15 cellular contexts compared by ENCODE assay signal in the genomic region with DNA sequence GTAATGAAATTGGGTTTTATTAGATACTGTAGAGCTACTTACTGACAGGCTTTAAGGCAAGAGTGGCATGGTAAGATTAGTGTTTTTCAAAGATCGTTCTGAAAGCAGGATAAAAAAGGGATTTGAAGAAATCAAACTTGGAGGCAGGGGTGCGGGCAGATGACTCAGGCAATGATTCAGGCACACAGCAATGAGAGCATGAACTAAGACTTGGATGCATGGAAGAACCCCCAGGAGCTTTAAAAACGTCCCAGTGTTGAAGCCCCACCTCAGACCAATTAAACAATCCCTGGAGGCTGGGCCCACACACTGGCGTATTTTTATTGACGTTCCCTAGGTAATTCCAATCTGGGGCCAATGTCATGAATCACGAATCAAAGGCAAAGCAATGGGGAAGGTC.
DNase-seq lines count a peak whose midpoint lies in the region; ATAC-seq and TF ChIP-seq lines count a peak whose summit lies in the region.
"Had no signal": no experiment of that assay in that cellular context is flagged by ENCODE, and none has a peak within 500 bp of the region (broad histone marks: within the 10 kb centered on the region; RNA-seq: fewer than 3 reads in every experiment).

No MANE protein-coding gene starts in this region.

- H3K9ac ChIP-seq in IMR-90 (ENCODE audit: low read depth, low read length): no peak overlapping the region
- H3K9ac ChIP-seq in mesenchymal stem cell (ENCODE audit: low read length): peak overlapping the region; percentile 48

- H3K79me1 ChIP-seq in IMR-90 (ENCODE audit: low read depth in 1 of 2, low read length in 2 of 2) (no peaks in the 10 kb centered on the region), mesenchymal stem cell (replicated peaks; ENCODE audit: low read length, poor library complexity, severe bottlenecking) (no peaks in the 10 kb centered on the region)

- H4K8ac ChIP-seq in IMR-90 (ENCODE audit: low read depth in 2 of 2, low read length in 2 of 2): no peak overlapping the region
- no peak overlapping the region for H4K8ac ChIP-seq in mesenchymal stem cell (ENCODE audit: low read length)

- peak overlapping the region; percentile 36 for H2BK5ac ChIP-seq in IMR-90 (ENCODE audit: low read depth, low read length, poor library complexity, severe bottlenecking)
- H2BK5ac ChIP-seq in mesenchymal stem cell (ENCODE audit: low read depth, low read length, poor library complexity, severe bottlenecking): no peak overlapping the region

- dilution Hi-C loops in IMR-90 (cut with HindIII; ENCODE audit: low sequenced_read_pairs, unreplicated experiment): no loop called here

- H3K4ac ChIP-seq in IMR-90 (ENCODE audit: low read depth, low read length) (no peak overlapping the region), mesenchymal stem cell (ENCODE audit: low read depth in 1 of 2, low read length in 2 of 2) (no peak overlapping the region)

- H3K9me1 ChIP-seq in IMR-90 (ENCODE audit: insufficient read depth, low read length): no peaks in the 10 kb centered on the region; the same call in 1 of the 2 replicates

- intact Hi-C loops in IMR-90 (cut with micrococcal nuclease): no loop called here

- H2BK120ac ChIP-seq in IMR-90 (ENCODE audit: low read depth, low read length) (no peak overlapping the region), mesenchymal stem cell (ENCODE audit: low read depth, low read length) (no peak overlapping the region)

- TF ChIP-seq POLR2A in IMR-90 (IDR thresholded peaks at IDR 0.05; ENCODE audit: low read depth, low read length): no peak

- no peak overlapping the region for H4K5ac ChIP-seq in IMR-90 (ENCODE audit: low read depth, low read length)

- H3K4me2 ChIP-seq in IMR-90 (ENCODE audit: low read depth, low read length) (peak overlapping the region; percentile 36; the same call in 1 of the 2 replicates), mesenchymal stem cell (ENCODE audit: low read length, poor library complexity, severe bottlenecking) (no peak overlapping the region)

- CTCF ChIA-PET in IMR-90 (lab: Yijun Ruan, JAX): no interaction called here

- H2AK5ac ChIP-seq in IMR-90 (ENCODE audit: low read depth, low read length) (no peak overlapping the region), mesenchymal stem cell (ENCODE audit: low read length, severe bottlenecking) (no peak overlapping the region)

- H3K9me3 ChIP-seq in IMR-90 (ENCODE audit: control insufficient read depth, insufficient read depth, low read length) (no peaks in the 10 kb centered on the region), mesenchymal stem cell (ENCODE audit: control insufficient read depth, low read length) (peaks cover 3% of the 10 kb centered on the region)
- H3K9me3 ChIP-seq: BE2C, Peyer's patch had no signal

- no peak overlapping the region for H3K56ac ChIP-seq in IMR-90 (ENCODE audit: extremely low read depth, insufficient read depth, low read length)

- H3K14ac ChIP-seq in IMR-90 (replicated peaks; ENCODE audit: low read depth, low read length) (no peak overlapping the region), mesenchymal stem cell (ENCODE audit: low read length in 2 of 2) (no peak overlapping the region)

- peak; percentile 61 for ATAC-seq in IMR-90 (ENCODE audit: low read depth)
- no peak for ATAC-seq in GM18520 (IDR thresholded peaks at IDR 0.05; ENCODE audit: unreplicated experiment)
- ATAC-seq: GM12878, T-helper 17 cell had no signal

- H3K4me1 ChIP-seq in IMR-90 (ENCODE audit: control insufficient read depth, insufficient read depth, low read length) (peaks cover 6% of the 10 kb centered on the region), mesenchymal stem cell (ENCODE audit: control insufficient read depth, insufficient read depth, low read depth, low read length) (peaks cover 2% of the 10 kb centered on the region)
- H3K4me1 ChIP-seq: BE2C, Peyer's patch had no signal

- WGBS in IMR-90 (ENCODE audit: extremely low coverage in 2 of 2, insufficient read length in 1 of 2), 2 experiments: 27% methylated on average over 2 of the region's 6 CpGs; no CpG with 5 or more reads in 1 of the 2 experiments
- WGBS in mesenchymal stem cell: 32% methylated on average over 6 of the region's 6 CpGs

- H3K36me3 ChIP-seq in IMR-90 (ENCODE audit: control insufficient read depth, insufficient read depth, low read length) (no peaks in the 10 kb centered on the region), brain microvascular endothelial cell (replicated peaks) (no peaks in the 10 kb centered on the region), mesenchymal stem cell (ENCODE audit: control insufficient read depth in 1 of 2, insufficient read depth in 2 of 2, low read depth in 1 of 2, low read length in 2 of 2) (no peaks in the 10 kb centered on the region)
- H3K36me3 ChIP-seq: BE2C, Peyer's patch had no signal

- H4K91ac ChIP-seq in IMR-90 (ENCODE audit: insufficient read depth, low read depth, low read length) (no peak overlapping the region), mesenchymal stem cell (ENCODE audit: low read length) (no peak overlapping the region)

- in situ Hi-C loops in IMR-90 (cut with MboI; ENCODE audit: low sequenced_read_pairs) (no loop called here), brain microvascular endothelial cell (cut with HindIII; ENCODE audit: low pct_ligation_motif_present, low sequenced_read_pairs) (no loop called here)

- POLR2A ChIA-PET in IMR-90 (lab: Charles Lee; ENCODE audit: unreplicated experiment): no interaction called here

- H4K20me1 ChIP-seq in IMR-90 (ENCODE audit: insufficient read depth, low read length): no peaks in the 10 kb centered on the region

- H2AFZ ChIP-seq in IMR-90 (replicated peaks; ENCODE audit: low read length, poor library complexity) (no peak overlapping the region), mesenchymal stem cell (ENCODE audit: low read depth, low read length) (no peak overlapping the region)

- no peak overlapping the region for H2BK15ac ChIP-seq in IMR-90 (ENCODE audit: low read depth, low read length)
- H2BK15ac ChIP-seq in mesenchymal stem cell (ENCODE audit: low read depth, poor library complexity, severe bottlenecking): no peak overlapping the region

- no peak overlapping the region for H2AK9ac ChIP-seq in IMR-90 (replicated peaks; ENCODE audit: low read depth, low read length, poor library complexity)

- peaks cover 2% of the 10 kb centered on the region; the same call in 1 of the 2 replicates for H3K27me3 ChIP-seq in IMR-90 (ENCODE audit: control insufficient read depth, insufficient read depth, low read length)
- H3K27me3 ChIP-seq in brain microvascular endothelial cell (replicated peaks): no peaks in the 10 kb centered on the region
- no peaks in the 10 kb centered on the region for H3K27me3 ChIP-seq in mesenchymal stem cell (ENCODE audit: control insufficient read depth in 1 of 2, insufficient read depth in 1 of 2, low read length in 2 of 2)
- H3K27me3 ChIP-seq: BE2C, Peyer's patch had no signal

- no TSS peak for BruUV-seq in IMR-90 (replicated peaks; lab: Mats Ljungman, UMichigan)

- H3K23ac ChIP-seq in IMR-90 (ENCODE audit: low read depth, low read length) (no peak overlapping the region), mesenchymal stem cell (ENCODE audit: low read length in 2 of 2) (no peak overlapping the region)

- H2BK20ac ChIP-seq in IMR-90 (ENCODE audit: low read depth, low read length): no peak overlapping the region

- peak; percentile 58 for DNase-seq in AG08395 (ENCODE audit: low spot score)
- DNase-seq in IMR-90: peak; percentile 68
- peak; percentile 64 for DNase-seq in brain microvascular endothelial cell
- peak; percentile 39 for DNase-seq in mesenchymal stem cell
- no peak for DNase-seq in SK-N-DZ (ENCODE audit: low spot score)
- DNase-seq in NCI-H1092 treated with DMSO at 0.1 percent for 48 hours (lab: John Stamatoyannopoulos, UW): no peak
- no peak for DNase-seq in NCI-H524 (lab: John Stamatoyannopoulos, UW)
- DNase-seq: activated CD4-positive, alpha-beta T cell treated with anti-CD3 and anti-CD28 coated beads for 4 hours; activated T-cell treated with anti-CD3 and anti-CD28 coated beads, Interleukin-2, amount 50 U/mL, for 48 hours; BE2C; NCI-H510A treated with DMSO at 0.1 percent for 48 hours; Peyer's patch; T-helper 17 cell had no signal

- H3K27ac ChIP-seq in IMR-90 (ENCODE audit: insufficient read depth, low read length): no peak overlapping the region
- peak overlapping the region; percentile 41 for H3K27ac ChIP-seq in brain microvascular endothelial cell
- no peak overlapping the region for H3K27ac ChIP-seq in mesenchymal stem cell (ENCODE audit: low read length, poor library complexity, severe bottlenecking)
- H3K27ac ChIP-seq: Peyer's patch had no signal

- TF ChIP-seq RAD21 in IMR-90 (IDR thresholded peaks at IDR 0.05; ENCODE audit: low read length): no peak

- no peak overlapping the region for H2BK12ac ChIP-seq in mesenchymal stem cell (ENCODE audit: low read length in 2 of 2)

- TF ChIP-seq CTCF in IMR-90 (conservative IDR thresholded peaks at IDR 0.05; ENCODE audit: low read depth, low read length) (no peak), brain microvascular endothelial cell (IDR thresholded peaks at IDR 0.05; ENCODE audit: low read depth, low read length, missing control alignments) (no peak)

- H3K18ac ChIP-seq in IMR-90 (ENCODE audit: low read depth, low read length) (no peak overlapping the region), mesenchymal stem cell (ENCODE audit: low read depth in 1 of 2, low read length in 2 of 2) (no peak overlapping the region)

- H3K4me3 ChIP-seq in IMR-90 (ENCODE audit: insufficient read depth, low read depth, low read length) (no peak overlapping the region), brain microvascular endothelial cell (ENCODE audit: low read depth, low read length) (no peak overlapping the region), mesenchymal stem cell (ENCODE audit: insufficient read depth in 1 of 2, low read depth in 1 of 2, low read length in 2 of 2) (peak overlapping the region in 1 of 2 experiments; percentile 33)
- H3K4me3 ChIP-seq: GM12878, Peyer's patch had no signal

TF ChIP-seq in IMR-90, 13 proteins besides CTCF, POLR2A, EP300 and RAD21:
- TF ChIP-seq SMC3 (IDR thresholded peaks at IDR 0.05; ENCODE audit: low read depth, low read length) (no peak), FOS (IDR thresholded peaks at IDR 0.05; ENCODE audit: low read depth, low read length) (peak; percentile 60; the same call in 1 of the 2 replicates)
TF ChIP-seq in IMR-90: peak in this region for 1.

Comparison
In these comparisons a context has a peak if more than half of its experiments do, and no peak if none do; other contexts are left out.
1. DNase-seq: peak in AG08395 (single experiment), IMR-90 (single experiment), brain microvascular endothelial cell (single experiment) and mesenchymal stem cell (single experiment); none in SK-N-DZ (single experiment), NCI-H1092 treated with DMSO at 0.1 percent for 48 hours (single experiment) and NCI-H524 (0 of 2).